9 cellular contexts compared by ENCODE assay signal in the genomic region with DNA sequence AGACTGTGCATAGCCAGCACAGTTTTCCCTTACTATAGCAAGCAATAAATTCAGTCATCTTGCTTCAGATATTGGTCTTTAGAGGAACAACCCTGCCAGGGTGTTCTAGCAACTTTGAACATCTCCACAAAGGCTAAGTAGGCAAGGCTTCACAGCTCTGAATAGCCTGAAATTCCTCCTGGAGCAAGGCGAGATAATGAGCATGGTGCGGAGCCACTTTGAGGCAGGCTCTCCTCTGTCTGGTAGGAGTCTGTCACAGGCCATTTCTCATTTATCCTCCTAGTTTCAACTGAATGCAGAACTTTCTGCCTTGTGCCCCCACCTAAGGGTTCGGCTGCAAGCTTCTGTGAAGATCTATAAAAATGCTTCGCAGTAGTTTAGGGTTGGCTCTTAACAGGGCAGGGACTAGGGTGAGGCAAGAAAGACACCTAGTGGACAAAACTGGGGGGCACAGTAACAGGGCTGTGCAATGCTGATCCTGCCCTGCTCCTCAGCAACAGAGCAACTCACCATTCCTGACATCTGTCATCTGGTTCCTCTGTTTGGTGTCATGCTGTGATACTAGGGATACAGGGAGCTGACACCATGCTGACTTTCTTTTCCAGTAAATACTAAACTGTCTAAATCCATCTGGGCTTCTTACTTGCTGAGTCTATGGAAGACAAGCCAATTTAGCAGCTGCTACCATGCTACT. TPM values are rescaled to one million over a fixed set of nuclear protein-coding genes. Genes with fewer than 3 reads are reported as not detected.
DNase-seq lines count a peak whose midpoint lies in the region; ATAC-seq and TF ChIP-seq lines count a peak whose summit lies in the region.
"Had no signal": no experiment of that assay in that cellular context is flagged by ENCODE, and none has a peak within 500 bp of the region (broad histone marks: within the 10 kb centered on the region; RNA-seq: fewer than 3 reads in every experiment).

No MANE protein-coding gene starts in this region.

- H3K27me3 Mint-ChIP-seq in Calu3 (ENCODE audit: unreplicated experiment), result peaks cover 8% of the 10 kb centered on the region

- H3K9me3 ChIP-seq in parathyroid adenoma (ENCODE audit: control insufficient read depth, low read length), result no peaks in the 10 kb centered on the region
- H3K9me3 ChIP-seq: thoracic aorta had no signal

- ATAC-seq in HG03139 (IDR thresholded peaks at IDR 0.05; ENCODE audit: unreplicated experiment) (no peak), GM19328 (IDR thresholded peaks at IDR 0.05; ENCODE audit: unreplicated experiment) (no peak)

- H3K4me1 ChIP-seq in parathyroid adenoma, result peaks cover 8% of the 10 kb centered on the region

- H3K36me3 ChIP-seq in parathyroid adenoma (ENCODE audit: control insufficient read depth, insufficient read depth, low read length), result no peaks in the 10 kb centered on the region
- H3K36me3 ChIP-seq: thoracic aorta had no signal

- no peaks in the 10 kb centered on the region for H3K9me3 Mint-ChIP-seq in Calu3 (ENCODE audit: low read depth, unreplicated experiment)

- H2AFZ ChIP-seq in parathyroid adenoma, result peak overlapping the region; percentile 45

- no peak overlapping the region for H3K4me3 Mint-ChIP-seq in Calu3 (ENCODE audit: low read depth, unreplicated experiment)

- no peaks in the 10 kb centered on the region for H3K36me3 Mint-ChIP-seq in Calu3 (ENCODE audit: insufficient read depth, unreplicated experiment)

- DNase-seq in Calu3 (peak; percentile 69), HFF-Myc (ENCODE audit: extremely low read depth, low read depth) (peak; percentile 24), NOMO-1 (lab: John Stamatoyannopoulos, UW; ENCODE audit: unreplicated experiment in 2 of 2) (peak; percentile 11 to 43), epithelial cell of esophagus (ENCODE audit: low read depth) (peak; percentile 55), DMS79 (lab: John Stamatoyannopoulos, UW) (no peak)

- peak overlapping the region; percentile 56 for H3K4me2 ChIP-seq in parathyroid adenoma (ENCODE audit: low read length)

- H3K27me3 ChIP-seq in parathyroid adenoma (ENCODE audit: control insufficient read depth, insufficient read depth, low read length), result no peaks in the 10 kb centered on the region

- H3K27ac ChIP-seq in parathyroid adenoma, result no peak overlapping the region
- H3K27ac ChIP-seq: thoracic aorta had no signal

- intact Hi-C loops in Calu3 (cut with micrococcal nuclease; ENCODE audit: unreplicated experiment), result loop anchor here (1.0 kb wide), 1 partner anchor 395 kb away; no protein-coding TSS in a partner anchor

- CTCF ChIA-PET in Calu3 (lab: Charles Lee), result interaction anchor here (0.6 to 1.1 kb wide), 3 partner anchors 38 to 396 kb away, joined by 3 to 6 read pairs (median 4); no protein-coding TSS in a partner anchor

- no peaks in the 10 kb centered on the region for H3K79me2 ChIP-seq in parathyroid adenoma

- H3K27ac Mint-ChIP-seq in Calu3 (ENCODE audit: unreplicated experiment), result no peak overlapping the region

- BruUV-seq in Calu3 (replicated peaks; lab: Mats Ljungman, UMichigan), result no TSS peak

- H3K9ac ChIP-seq in parathyroid adenoma, result no peak overlapping the region

- H3K4me3 ChIP-seq in HFF-Myc (replicated peaks; ENCODE audit: low read depth, low read length), result no peak overlapping the region
- no peak overlapping the region for H3K4me3 ChIP-seq in epithelial cell of esophagus (ENCODE audit: low read length)
- H3K4me3 ChIP-seq in parathyroid adenoma (ENCODE audit: low read depth, low read length), result peak overlapping the region; percentile 23
- H3K4me3 ChIP-seq: thoracic aorta had no signal

- H3K4me1 Mint-ChIP-seq in Calu3 (ENCODE audit: low read depth, unreplicated experiment), result peaks cover 18% of the 10 kb centered on the region

- TF ChIP-seq CTCF in Calu3 (IDR thresholded peaks at IDR 0.05; ENCODE audit: unreplicated experiment) (peak; percentile 79), HFF-Myc (IDR thresholded peaks at IDR 0.05; ENCODE audit: low read depth, low read length, missing control alignments) (peak; percentile 64), epithelial cell of esophagus (IDR thresholded peaks at IDR 0.05; ENCODE audit: insufficient read depth, low read depth, low read length, missing control alignments) (peak; percentile 49), parathyroid adenoma (IDR thresholded peaks at IDR 0.05) (peak; percentile 31)

RNA-seq across cellular contexts. Expression of gene EHHADH, which starts 16.6 kb away (rescaled TPM):
- total RNA-seq in Calu3 (2022), result 20.1 and 24.3 TPM in 2 replicates
